In the genomic region with DNA sequence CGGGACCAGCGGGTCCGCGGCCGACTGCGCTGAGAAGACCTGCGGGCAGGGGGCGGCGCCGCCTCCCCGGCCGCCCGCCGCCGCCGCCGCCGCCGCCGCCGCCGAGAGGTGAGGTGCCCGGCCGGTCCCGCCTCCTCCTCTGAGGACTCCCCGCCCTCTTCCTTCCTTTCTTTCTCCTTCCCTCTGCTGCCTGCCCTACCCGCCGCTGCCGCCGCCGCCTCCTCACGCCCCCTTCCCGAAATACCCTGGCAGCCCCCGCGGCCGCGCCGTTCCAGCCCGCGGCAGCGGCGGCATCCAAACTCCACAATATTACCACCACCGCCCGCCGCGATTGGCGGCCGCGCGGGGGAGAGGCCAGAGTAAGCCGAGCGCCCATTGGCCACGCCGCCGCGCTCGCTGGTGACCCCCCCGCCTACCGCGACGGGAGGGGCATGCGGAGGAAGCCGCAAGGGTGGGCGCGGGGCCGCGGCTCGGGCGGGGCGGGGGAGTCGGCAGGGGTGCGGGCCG, we compare ENCODE assay signal across 8 cellular contexts.
A peak's percentile ranks its signal among the peaks of the same experiment; 100 is the strongest.
DNase-seq lines count a peak whose midpoint lies in the region; ATAC-seq and TF ChIP-seq lines count a peak whose summit lies in the region.

No MANE protein-coding gene starts in this region.

- H3K36me3 Mint-ChIP-seq in activated T-helper 2 cell treated with anti-CD3 and anti-CD28 coated beads, Interferon-gamma antibody, Interleukin-2, Interleukin-4, amounts not matched to agents 10 μg/mL and 5 μg/mL and 100 μg/mL, durations not matched to agents 14 hours and 24 hours and 36 hours (ENCODE audit: low read depth): peaks cover 22% of the 10 kb centered on the region
- H3K36me3 Mint-ChIP-seq in nephron (ENCODE audit: low read depth): peaks cover 8% of the 10 kb centered on the region

- DNase-seq in Daoy (ENCODE audit: low read depth): peak; percentile 91
- DNase-seq in KG1 (lab: John Stamatoyannopoulos, UW): peak; percentile 79
- DNase-seq in RPMI7951 (ENCODE audit: low read depth): peak; percentile 84
- peak; percentile 73 for DNase-seq in activated T-helper 2 cell treated with anti-CD3 and anti-CD28 coated beads, Interferon-gamma antibody, Interleukin-2, Interleukin-4, amounts not matched to agents 10 μg/mL and 5 μg/mL and 100 μg/mL, durations not matched to agents 14 hours and 24 hours and 36 hours (ENCODE audit: low spot score)
- DNase-seq in fibroblast of pulmonary artery (ENCODE audit: low read depth): peak; percentile 70
- peak; percentile 76 for DNase-seq in stimulated activated naive CD4-positive, alpha-beta T cell treated with Interleukin-2 at 50 U/mL for 16 hours (lab: John Stamatoyannopoulos, UW)

- H3K4me3 ChIP-seq in fibroblast of pulmonary artery (replicated peaks; ENCODE audit: low read depth, low read length): peak overlapping the region; percentile 71

- H3K9me3 Mint-ChIP-seq in activated T-helper 2 cell treated with anti-CD3 and anti-CD28 coated beads, Interferon-gamma antibody, Interleukin-2, Interleukin-4, amounts not matched to agents 10 μg/mL and 5 μg/mL and 100 μg/mL, durations not matched to agents 14 hours and 24 hours and 36 hours: peaks cover 5% of the 10 kb centered on the region
- H3K9me3 Mint-ChIP-seq in nephron: peaks cover 5% of the 10 kb centered on the region

- peak; percentile 82 for ATAC-seq in GM21737 (IDR thresholded peaks at IDR 0.05; ENCODE audit: unreplicated experiment)

- TF ChIP-seq CTCF in fibroblast of pulmonary artery (IDR thresholded peaks at IDR 0.05; ENCODE audit: low read length, missing control alignments) (no peak), nephron (IDR thresholded peaks at IDR 0.05; ENCODE audit: unreplicated experiment in 3 of 3) (no peak)

- H3K4me1 Mint-ChIP-seq in activated T-helper 2 cell treated with anti-CD3 and anti-CD28 coated beads, Interferon-gamma antibody, Interleukin-2, Interleukin-4, amounts not matched to agents 10 μg/mL and 5 μg/mL and 100 μg/mL, durations not matched to agents 14 hours and 24 hours and 36 hours (ENCODE audit: low read depth): peaks cover 36% of the 10 kb centered on the region
- H3K4me1 Mint-ChIP-seq in nephron: peaks cover 11% of the 10 kb centered on the region

- H3K27ac Mint-ChIP-seq in activated T-helper 2 cell treated with anti-CD3 and anti-CD28 coated beads, Interferon-gamma antibody, Interleukin-2, Interleukin-4, amounts not matched to agents 10 μg/mL and 5 μg/mL and 100 μg/mL, durations not matched to agents 14 hours and 24 hours and 36 hours: peak overlapping the region; percentile 96
- peak overlapping the region in 2 of 3 experiments; percentile 89 to 96 for H3K27ac Mint-ChIP-seq in nephron

- intact Hi-C loops in activated T-helper 2 cell treated with anti-CD3 and anti-CD28 coated beads, Interferon-gamma antibody, Interleukin-2, Interleukin-4, amounts not matched to agents 10 μg/mL and 5 μg/mL and 100 μg/mL, durations not matched to agents 14 hours and 24 hours and 36 hours (cut with micrococcal nuclease): loop anchor here (1.0 to 5.0 kb wide), 4 partner anchors 42 to 388 kb away; a partner anchor contains a TSS

- no peaks in the 10 kb centered on the region for H3K27me3 Mint-ChIP-seq in activated T-helper 2 cell treated with anti-CD3 and anti-CD28 coated beads, Interferon-gamma antibody, Interleukin-2, Interleukin-4, amounts not matched to agents 10 μg/mL and 5 μg/mL and 100 μg/mL, durations not matched to agents 14 hours and 24 hours and 36 hours (ENCODE audit: low read depth)
- H3K27me3 Mint-ChIP-seq in nephron (ENCODE audit: low read depth): no peaks in the 10 kb centered on the region

- H3K4me3 Mint-ChIP-seq in activated T-helper 2 cell treated with anti-CD3 and anti-CD28 coated beads, Interferon-gamma antibody, Interleukin-2, Interleukin-4, amounts not matched to agents 10 μg/mL and 5 μg/mL and 100 μg/mL, durations not matched to agents 14 hours and 24 hours and 36 hours (ENCODE audit: low read depth): peak overlapping the region; percentile 94
- H3K4me3 Mint-ChIP-seq in nephron: peak overlapping the region; percentile 89 to 94 (median 94)

Comparison
In these comparisons a context has a peak if more than half of its experiments do, and no peak if none do; other contexts are left out.
1. Peak in every context shown above with its lines: DNase-seq, ATAC-seq and H3K4me3 ChIP-seq.